18 cellular contexts compared by ENCODE assay signal in genomic region chr16:49213594-49213993, GRCh38.
DNase-seq lines count a peak whose midpoint lies in the region; ATAC-seq and TF ChIP-seq lines count a peak whose summit lies in the region.
"Had no signal": no experiment of that assay in that cellular context is flagged by ENCODE, and none has a peak within 500 bp of the region (broad histone marks: within the 10 kb centered on the region; RNA-seq: fewer than 3 reads in every experiment).

No MANE protein-coding gene starts in this region.

- TF ChIP-seq CTCF in H9 (conservative IDR thresholded peaks at IDR 0.05) (no peak), neural progenitor cell (IDR thresholded peaks at IDR 0.05) (no peak)

- H3K14ac ChIP-seq in H9 (ENCODE audit: insufficient read depth, low read length): no peak overlapping the region

- peak overlapping the region; percentile 10 for H3K4me2 ChIP-seq in H9 (ENCODE audit: insufficient read depth, insufficient read length, low read length)
- peak overlapping the region; percentile 40 for H3K4me2 ChIP-seq in neural progenitor cell
- H3K4me2 ChIP-seq: A549, SK-N-SH had no signal

- H4K5ac ChIP-seq in H9 (ENCODE audit: insufficient read length, low read depth, low read length): no peak overlapping the region

- H3K36me3 ChIP-seq in neural progenitor cell: no peaks in the 10 kb centered on the region

- H3K27ac ChIP-seq in H9 (ENCODE audit: insufficient read length, low read depth, low read length) (no peak overlapping the region), neural progenitor cell (no peak overlapping the region)
- H3K27ac ChIP-seq: A549 had no signal

- H3K4me1 Mint-ChIP-seq in H9: peaks cover 42 to 56% of the 10 kb centered on the region in 2 experiments
- H3K4me1 Mint-ChIP-seq in neural progenitor cell: peaks cover 28% of the 10 kb centered on the region

- H4K8ac ChIP-seq in H9 (replicated peaks; ENCODE audit: insufficient read length, low read depth, low read length): no peak overlapping the region

- H3K27ac Mint-ChIP-seq in H9 (peak overlapping the region in 2 of 3 experiments; percentile 35 to 74; a peak in 2 of 7 replicates), neural progenitor cell (no peak overlapping the region)
- H3K27ac Mint-ChIP-seq: CD4-positive, alpha-beta T cell had no signal

- no peak overlapping the region for H3T11ph ChIP-seq in H9 (ENCODE audit: low read length)

- no peak overlapping the region for H2BK12ac ChIP-seq in H9 (ENCODE audit: insufficient read length, low read depth, low read length)

- H3K27me3 ChIP-seq in H9 (ENCODE audit: insufficient read depth, low read length) (no peaks in the 10 kb centered on the region), neural progenitor cell (peaks cover 48% of the 10 kb centered on the region)

- no peak overlapping the region for H2BK20ac ChIP-seq in H9 (ENCODE audit: low read depth, low read length, poor library complexity, severe bottlenecking)

- no peak for ATAC-seq in GM18517 (IDR thresholded peaks at IDR 0.05; ENCODE audit: unreplicated experiment)
- ATAC-seq: A549, GM12878 had no signal

- H2BK5ac ChIP-seq in H9 (ENCODE audit: insufficient read length, low read length): no peak overlapping the region

- H3K36me3 Mint-ChIP-seq in H9 (ENCODE audit: insufficient read depth in 1 of 3, low read depth in 3 of 3) (peaks cover 3 to 12% (median 3%) of the 10 kb centered on the region in 3 experiments; a peak in 3 of 7 replicates), neural progenitor cell (no peaks in the 10 kb centered on the region)

- H3K9ac ChIP-seq in H9 (ENCODE audit: extremely low read depth, insufficient read length, low read length) (no peak overlapping the region), neural progenitor cell (no peak overlapping the region)
- H3K9ac ChIP-seq: SK-N-SH had no signal

- no peak overlapping the region for H3K4ac ChIP-seq in H9 (ENCODE audit: low read depth, low read length)

- H3K4me3 Mint-ChIP-seq in H9: peak overlapping the region; percentile 17 to 24; a peak in 4 of 5 replicates
- no peak overlapping the region for H3K4me3 Mint-ChIP-seq in neural progenitor cell
- H3K4me3 Mint-ChIP-seq: CD4-positive, alpha-beta T cell had no signal

- no peak overlapping the region for H2AK5ac ChIP-seq in H9 (ENCODE audit: insufficient read length, low read length)

- no peak overlapping the region for H3K4me3 ChIP-seq in neural progenitor cell
- H3K4me3 ChIP-seq: A549, GM12878 had no signal

- H2AFZ ChIP-seq in H9 (ENCODE audit: low read length) (no peak overlapping the region), neural progenitor cell (replicated peaks) (no peak overlapping the region)

- no peak overlapping the region for H2BK120ac ChIP-seq in H9 (ENCODE audit: low read depth, low read length, poor library complexity, severe bottlenecking)

- no peak overlapping the region for H2BK15ac ChIP-seq in H9 (ENCODE audit: low read depth, low read length)

- no peak overlapping the region for H3K23ac ChIP-seq in H9 (ENCODE audit: insufficient read length, low read depth, low read length)

- H3K9me3 ChIP-seq in H9 (ENCODE audit: control insufficient read depth, low read depth, low read length): no peaks in the 10 kb centered on the region
- H3K9me3 ChIP-seq in neural progenitor cell (ENCODE audit: low read depth): no peaks in the 10 kb centered on the region
- H3K9me3 ChIP-seq: A549, SK-N-SH had no signal

- H3K79me2 ChIP-seq in H9 (ENCODE audit: insufficient read depth, low read length) (no peaks in the 10 kb centered on the region), neural progenitor cell (ENCODE audit: low read depth) (no peaks in the 10 kb centered on the region)

- H4K20me1 ChIP-seq in H9 (ENCODE audit: control insufficient read depth, insufficient read depth, insufficient read length) (no peaks in the 10 kb centered on the region), neural progenitor cell (ENCODE audit: low read depth) (no peaks in the 10 kb centered on the region)

- no peak overlapping the region for H3K56ac ChIP-seq in H9 (ENCODE audit: insufficient read length, low read depth, low read length)

- H3K18ac ChIP-seq in H9 (ENCODE audit: insufficient read length, low read depth, low read length): no peak overlapping the region

- WGBS in H9 (ENCODE audit: extremely low coverage, insufficient read length, low lambda C conversion rate): no CpG with 5 or more reads among the region's 5 CpGs

- no peak overlapping the region for H4K91ac ChIP-seq in H9 (ENCODE audit: insufficient read length, low read depth, low read length)

- no peaks in the 10 kb centered on the region for H3K79me1 ChIP-seq in H9 (ENCODE audit: insufficient read depth, low read depth, low read length, poor library complexity, severe bottlenecking)

- no peaks in the 10 kb centered on the region for H3K23me2 ChIP-seq in H9 (ENCODE audit: insufficient read length, low read depth, low read length, poor library complexity, severe bottlenecking)

- H3K4me1 ChIP-seq in H9 (ENCODE audit: insufficient read depth, low read length) (peaks cover 8% of the 10 kb centered on the region; the same call in 1 of the 2 replicates), neural progenitor cell (peaks cover 15% of the 10 kb centered on the region)
- H3K4me1 ChIP-seq: A549 had no signal

- peaks cover 20% of the 10 kb centered on the region for H3F3A ChIP-seq in neural progenitor cell (ENCODE audit: low read depth)

- H3K9me3 Mint-ChIP-seq in H9 (peaks cover 13 to 20% of the 10 kb centered on the region in 2 experiments), neural progenitor cell (no peaks in the 10 kb centered on the region)

- DNase-seq in H9 (peak; percentile 50), NCI-H82 treated with DMSO at 0.1 percent for 48 hours (lab: John Stamatoyannopoulos, UW; ENCODE audit: unreplicated experiment) (peak; percentile 63), iPS DF 19.7 (ENCODE audit: low read depth, low spot score) (peak; percentile 70), neural progenitor cell (ENCODE audit: low spot score) (peak; percentile 74), COLO668 (lab: John Stamatoyannopoulos, UW; ENCODE audit: unreplicated experiment) (no peak)
- no peak for DNase-seq in activated CD4-positive, alpha-beta T cell treated with anti-CD3 and anti-CD28 coated beads for 48 hours
- DNase-seq: CD4-positive, alpha-beta T cell; MM.1S; NCI-H1092; NCI-H1436 treated with DMSO at 0.1 percent for 48 hours; NCI-H2029 treated with DMSO at 0.1 percent for 48 hours; NCI-H446 treated with DMSO at 0.1 percent for 48 hours; NCI-H748 treated with DMSO at 0.1 percent for 48 hours; SHP77; SK-N-SH had no signal

- peaks cover 50% of the 10 kb centered on the region for H3K27me3 Mint-ChIP-seq in H9 (ENCODE audit: low read depth)
- H3K27me3 Mint-ChIP-seq in neural progenitor cell (ENCODE audit: insufficient read depth, low read depth): peaks cover 4% of the 10 kb centered on the region
- H3K27me3 Mint-ChIP-seq: CD4-positive, alpha-beta T cell had no signal

Comparison
In these comparisons a context has a peak if more than half of its experiments do, and no peak if none do; other contexts are left out.
1. DNase-seq: peak in H9 (single experiment), NCI-H82 treated with DMSO at 0.1 percent for 48 hours (single experiment), iPS DF 19.7 (single experiment) and neural progenitor cell (single experiment); none in activated CD4-positive, alpha-beta T cell treated with anti-CD3 and anti-CD28 coated beads for 48 hours (single experiment) and COLO668 (single experiment).